Comparison of ENCODE assay signal across 8 cellular contexts in the genomic region with DNA sequence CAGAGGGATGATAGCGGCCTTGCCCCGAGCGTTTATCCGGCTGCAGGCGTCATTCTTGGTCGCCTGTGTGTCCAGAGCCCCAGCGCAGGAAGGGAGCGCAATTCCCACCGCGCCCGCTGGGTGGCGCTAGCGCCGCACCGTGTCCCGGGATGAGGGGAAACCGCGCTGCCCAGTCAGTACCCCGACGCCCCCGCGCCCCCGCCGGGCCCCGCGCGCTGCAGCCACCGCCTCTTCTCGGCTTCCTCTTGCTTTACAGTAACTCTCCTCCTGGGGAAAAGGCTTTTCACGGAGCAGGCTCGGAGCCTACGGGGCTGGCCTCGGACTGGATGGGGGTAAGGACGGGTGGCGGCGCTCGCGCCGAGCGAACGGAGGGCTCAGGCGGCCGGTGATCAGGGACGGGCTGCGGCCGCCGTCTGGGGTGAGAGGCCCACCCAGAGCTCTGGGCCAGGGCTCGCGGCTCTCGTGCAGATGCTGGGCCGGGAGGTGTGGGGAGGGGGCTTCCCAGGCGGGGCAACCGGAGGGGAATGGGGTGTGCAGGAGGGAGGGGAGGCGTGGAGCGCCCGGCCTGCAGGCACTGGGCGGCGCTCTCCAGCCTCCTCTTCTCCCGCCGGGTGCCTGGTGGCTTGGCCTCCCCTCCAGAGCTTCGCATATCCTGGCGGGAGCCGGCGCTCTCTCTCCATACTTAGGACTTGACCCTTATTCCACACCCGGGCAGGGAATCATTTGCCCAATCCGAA. TPM values are rescaled to one million over a fixed set of nuclear protein-coding genes. Genes with fewer than 3 reads are reported as not detected.
A peak's percentile ranks its signal among the peaks of the same experiment; 100 is the strongest.
DNase-seq lines count a peak whose midpoint lies in the region; ATAC-seq and TF ChIP-seq lines count a peak whose summit lies in the region.

No MANE protein-coding gene starts in this region.

- ATAC-seq in GM19025 (IDR thresholded peaks at IDR 0.05; ENCODE audit: low read depth, unreplicated experiment) (peak; percentile 65), HG03280 (IDR thresholded peaks at IDR 0.05; ENCODE audit: unreplicated experiment) (peak; percentile 82)

- TF ChIP-seq CTCF in dorsolateral prefrontal cortex (IDR thresholded peaks at IDR 0.05 in 54 of 56, conservative IDR thresholded peaks at IDR 0.05 in 2 of 56; ENCODE audit: low read depth in 1 of 56, partially characterized antibody in 56 of 56) (peak; percentile 83 to 99 (median 97)), lower leg skin (IDR thresholded peaks at IDR 0.05) (peak in 2 of 3 donors; percentile 58 to 63)

- no peak for TF ChIP-seq POLR2A in lower leg skin (IDR thresholded peaks at IDR 0.05)

- intact Hi-C loops in dorsolateral prefrontal cortex (cut with DNase I) (loop anchor here (2.0 to 10.0 kb wide), 3 partner anchors 182 to 460 kb away; partner anchors contain the start of gene RALGPS2 (in 1 of the 2)), lower leg skin (cut with DNase I; ENCODE audit: low total_unique reads) (loop anchor here (1.0 to 5.0 kb wide), 2 partner anchors 205 to 460 kb away; no protein-coding TSS in a partner anchor)

- H3K4me3 ChIP-seq in dorsolateral prefrontal cortex, result peak overlapping the region; percentile 55 to 94 (median 82)
- H3K4me3 ChIP-seq in lower leg skin (ENCODE audit: low read depth, poor library complexity, severe bottlenecking), result peak overlapping the region; percentile 67

- H3K27ac ChIP-seq in dorsolateral prefrontal cortex, result peak overlapping the region in 54 of 59 donors; percentile 4 to 92 (median 78)

- DNase-seq in Ammon's horn (ENCODE audit: low spot score), result peak; percentile 79
- DNase-seq in NCI-H510A treated with DMSO at 0.1 percent for 48 hours (lab: John Stamatoyannopoulos, UW), result peak; percentile 80
- peak; percentile 76 to 79 for DNase-seq in activated CD4-positive, alpha-beta T cell treated with anti-CD3 and anti-CD28 coated beads, Interleukin-2, amount 50 U/mL, for 4 hours
- DNase-seq in dorsolateral prefrontal cortex, result peak; percentile 75 to 94 (median 82)
- DNase-seq in lower leg skin (ENCODE audit: low spot score in 2 of 2), result peak; percentile 85 to 99
- DNase-seq in stimulated activated CD4-positive, alpha-beta T cell treated with anti-CD3 and anti-CD28 coated beads, Interleukin-4, amount 100 ng/mL, for 48 hours (ENCODE audit: low read depth in 2 of 2), result peak; percentile 83 to 86

- WGBS in lower leg skin, 2 donors, result 2 to 3% methylated on average over 30 to 32 of the region's 66 CpGs

- H3K27me3 ChIP-seq in dorsolateral prefrontal cortex, result no peaks in the 10 kb centered on the region

RNA-seq across cellular contexts. Expression of gene TEX35, which starts 29.8 kb away (rescaled TPM):
- total RNA-seq in dorsolateral prefrontal cortex (under 1 TPM in 5 of 120 experiments, not detected in 115; 0.11 to 0.63 (median 0.36) TPM), lower leg skin (1 to 10 TPM in 1 of 4 donors, not detected in 3; 1.4 TPM)

RNA-seq across cellular contexts. Expression of gene CLEC20A, which starts 46.0 kb away (rescaled TPM):
- under 1 TPM in 6 of 120 experiments, not detected in 114; 0.48 to 0.94 (median 0.50) TPM for total RNA-seq in dorsolateral prefrontal cortex
- total RNA-seq in lower leg skin, result not detected

Comparison
In these comparisons a context has a peak if more than half of its experiments do, and no peak if none do; other contexts are left out.
1. Peak in every context shown above with its lines: DNase-seq, ATAC-seq, H3K4me3 ChIP-seq and H3K27ac ChIP-seq.